1 cellular context compared by ENCODE assay signal in the genomic region with DNA sequence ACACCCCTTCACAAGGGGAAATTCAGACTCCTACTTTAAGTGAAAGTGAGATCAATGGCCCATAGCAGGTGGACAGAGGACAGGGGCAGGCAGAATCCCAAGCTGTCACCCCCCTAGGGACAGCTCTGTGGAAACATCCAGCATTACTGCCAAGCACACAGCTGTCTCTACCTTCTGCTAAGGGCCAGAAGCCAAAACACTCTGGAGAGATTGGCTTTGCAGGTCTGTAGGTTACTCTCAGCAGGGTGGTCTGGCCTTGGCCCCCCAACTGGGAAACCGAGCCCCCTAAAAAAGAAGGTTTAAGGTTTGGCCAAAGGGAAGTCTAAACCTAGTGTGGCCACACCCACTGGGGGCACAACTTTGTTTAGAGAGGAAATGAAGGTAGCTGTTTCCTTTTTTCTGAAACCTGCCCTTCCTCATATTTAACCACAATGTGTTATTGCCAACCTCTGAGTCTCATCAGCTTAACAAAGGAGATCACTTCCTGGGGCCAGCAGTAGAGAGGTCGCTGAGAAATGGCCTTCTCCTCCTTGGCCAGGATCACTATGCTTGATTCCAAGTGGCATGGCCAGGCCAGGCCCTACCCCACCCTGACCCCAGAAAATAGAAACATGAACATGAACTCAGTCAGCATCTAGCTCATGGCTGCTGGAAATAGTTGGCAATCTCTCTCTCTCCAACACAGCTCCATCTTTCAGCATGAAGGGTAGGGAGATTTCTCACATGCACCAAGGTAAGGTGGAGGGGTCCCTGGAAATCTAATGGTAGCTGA.
A peak's percentile ranks its signal among the peaks of the same experiment; 100 is the strongest.
TF ChIP-seq lines count a peak whose summit lies in the region.

No MANE protein-coding gene starts in this region.

TF ChIP-seq in K562, 482 proteins besides CTCF, POLR2A, EP300 and RAD21 (continued from another document):
- TF ChIP-seq TOE1 (IDR thresholded peaks at IDR 0.05; ENCODE audit: borderline replicate concordance) = no peak
- 0 out of 2 replicates have a peak, but pooled peaks have one; percentile 21 for TF ChIP-seq TOE1 (CRISPR knock-in tag; IDR thresholded peaks at IDR 0.05; ENCODE audit: borderline replicate concordance, low read depth)
- TF ChIP-seq ETV5 (CRISPR knock-in tag; IDR thresholded peaks at IDR 0.05; ENCODE audit: low read depth) = 0 out of 2 replicates have a peak, but pooled peaks have one; percentile 29
- TF ChIP-seq XRCC4 (IDR thresholded peaks at IDR 0.05; ENCODE audit: extremely low read depth, insufficient read depth, insufficient read length) = no peak
- TF ChIP-seq, protein P1, sequence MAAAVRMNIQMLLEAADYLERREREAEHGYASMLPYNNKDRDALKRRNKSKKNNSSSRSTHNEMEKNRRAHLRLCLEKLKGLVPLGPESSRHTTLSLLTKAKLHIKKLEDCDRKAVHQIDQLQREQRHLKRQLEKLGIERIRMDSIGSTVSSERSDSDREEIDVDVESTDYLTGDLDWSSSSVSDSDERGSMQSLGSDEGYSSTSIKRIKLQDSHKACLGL (CRISPR knock-in tag; IDR thresholded peaks at IDR 0.05; ENCODE audit: borderline replicate concordance, poor library complexity, severe bottlenecking) = no peak
TF ChIP-seq in K562: peak in this region for 17.
